ENCODE assay signal across 26 cellular contexts in the genomic region with DNA sequence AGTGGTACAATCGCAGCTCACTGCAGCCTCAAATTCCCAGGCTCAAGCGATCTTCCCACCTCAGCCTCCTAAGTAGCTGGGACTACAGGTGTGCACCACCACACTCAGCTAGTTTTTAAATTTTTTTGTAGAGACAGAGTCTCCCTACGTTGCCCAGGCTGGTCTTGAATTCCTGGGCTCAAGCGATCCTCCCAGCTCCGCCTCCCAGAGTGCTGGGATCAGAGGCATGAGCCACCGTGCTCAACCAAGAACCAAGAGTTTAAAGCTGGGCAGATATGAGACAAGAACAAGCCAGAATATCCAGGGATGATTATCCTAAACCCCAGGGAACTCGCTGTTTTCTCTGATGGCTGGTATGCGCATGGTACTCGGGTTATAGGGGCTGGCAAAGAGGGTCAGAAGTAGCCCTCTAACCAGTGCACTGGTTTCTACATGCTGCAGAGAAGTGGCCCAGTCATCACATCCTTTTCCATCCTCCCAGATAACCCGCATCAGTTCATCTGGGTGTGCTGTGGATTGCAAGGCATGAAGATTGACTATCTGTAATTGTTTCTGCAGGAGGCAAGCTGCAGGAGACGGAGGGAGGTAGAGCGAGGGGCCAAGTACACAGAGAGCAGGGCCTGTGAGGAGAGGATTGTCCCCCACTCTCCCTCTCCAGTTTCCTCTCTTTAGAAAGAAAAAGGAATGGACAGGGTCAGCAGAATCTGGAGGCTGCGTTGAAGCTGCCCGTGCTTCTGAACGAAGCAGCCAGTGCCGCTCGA. TPM values are rescaled to one million over a fixed set of nuclear protein-coding genes. Genes with fewer than 3 reads are reported as not detected.
DNase-seq lines count a peak whose midpoint lies in the region; ATAC-seq and TF ChIP-seq lines count a peak whose summit lies in the region.
"Had no signal": no experiment of that assay in that cellular context is flagged by ENCODE, and none has a peak within 500 bp of the region (broad histone marks: within the 10 kb centered on the region; RNA-seq: fewer than 3 reads in every experiment).

No MANE protein-coding gene starts in this region.

- intact Hi-C loops in CD4-positive, alpha-beta memory T cell (cut with micrococcal nuclease), result no loop called here

- CTCF ChIA-PET in CD4-positive, alpha-beta memory T cell (lab: Charles Lee; ENCODE audit: partially characterized antibody), result interaction anchor here (0.7 to 2.3 kb wide), 4 partner anchors 10 to 1244 kb away, joined by 3 to 6 read pairs (median 3); no protein-coding TSS in a partner anchor
- CTCF ChIA-PET in WTC11 (lab: Charles Lee), result interaction anchor here (0.8 to 3.0 kb wide), 9 partner anchors 10 to 157 kb away, joined by 3 to 9 read pairs (median 3); no protein-coding TSS in a partner anchor

- H3K36me3 Mint-ChIP-seq in CD4-positive, alpha-beta memory T cell, result no peaks in the 10 kb centered on the region
- H3K36me3 Mint-ChIP-seq in WTC11, result no peaks in the 10 kb centered on the region
- H3K36me3 Mint-ChIP-seq: naive B cell had no signal

- no peaks in the 10 kb centered on the region for H3K9me2 ChIP-seq in hepatocyte (replicated peaks; ENCODE audit: insufficient read depth)

- no peak overlapping the region for H3K4me3 ChIP-seq in CD4-positive, alpha-beta memory T cell (ENCODE audit: low read length in 2 of 2)
- H3K4me3 ChIP-seq in hepatocyte, result no peak overlapping the region
- peak overlapping the region; percentile 46 for H3K4me3 ChIP-seq in parathyroid adenoma (ENCODE audit: low read depth, low read length)
- H3K4me3 ChIP-seq: body of pancreas, heart left ventricle, ovary, thoracic aorta had no signal

- H3K79me2 ChIP-seq in hepatocyte, result no peaks in the 10 kb centered on the region
- no peaks in the 10 kb centered on the region for H3K79me2 ChIP-seq in parathyroid adenoma

- H3K4me1 Mint-ChIP-seq in CD4-positive, alpha-beta memory T cell, result peaks cover 22 to 43% (median 28%) of the 10 kb centered on the region in 4 donors
- peaks cover 36% of the 10 kb centered on the region for H3K4me1 Mint-ChIP-seq in WTC11
- H3K4me1 Mint-ChIP-seq: naive B cell had no signal

- no peaks in the 10 kb centered on the region for H3K9me3 ChIP-seq in CD4-positive, alpha-beta memory T cell (ENCODE audit: control insufficient read depth in 1 of 2, low read length in 2 of 2)
- H3K9me3 ChIP-seq in hepatocyte (ENCODE audit: low read depth) (no peaks in the 10 kb centered on the region), parathyroid adenoma (ENCODE audit: control insufficient read depth, low read length) (no peaks in the 10 kb centered on the region)
- H3K9me3 ChIP-seq: BE2C, body of pancreas, heart left ventricle, ovary, thoracic aorta had no signal

- peak overlapping the region in 4 of 7 donors; percentile 55 to 82 (median 72) for H3K27ac Mint-ChIP-seq in CD4-positive, alpha-beta memory T cell
- peak overlapping the region; percentile 83; the same call in 1 of the 2 replicates for H3K27ac Mint-ChIP-seq in WTC11
- H3K27ac Mint-ChIP-seq: naive B cell had no signal

- no peaks in the 10 kb centered on the region for H3K9me3 Mint-ChIP-seq in CD4-positive, alpha-beta memory T cell
- no peaks in the 10 kb centered on the region for H3K9me3 Mint-ChIP-seq in WTC11
- H3K9me3 Mint-ChIP-seq: naive B cell had no signal

- no peaks in the 10 kb centered on the region for H3K27me3 ChIP-seq in CD4-positive, alpha-beta memory T cell (ENCODE audit: insufficient read depth, low read length)
- H3K27me3 ChIP-seq in hepatocyte, result no peaks in the 10 kb centered on the region
- H3K27me3 ChIP-seq in parathyroid adenoma (ENCODE audit: control insufficient read depth, insufficient read depth, low read length), result no peaks in the 10 kb centered on the region
- H3K27me3 ChIP-seq: BE2C, body of pancreas, heart left ventricle, ovary had no signal

- H3K27me3 Mint-ChIP-seq in CD4-positive, alpha-beta memory T cell, result no peaks in the 10 kb centered on the region
- H3K27me3 Mint-ChIP-seq in WTC11 (ENCODE audit: low read depth), result no peaks in the 10 kb centered on the region
- H3K27me3 Mint-ChIP-seq: naive B cell had no signal

- POLR2A ChIA-PET in CD4-positive, alpha-beta memory T cell (lab: Charles Lee; ENCODE audit: partially characterized antibody), result interaction anchor here (0.8 to 33.8 kb wide), 3 partner anchors 9 to 37 kb away, joined by 3 to 688 read pairs (median 3); partner anchors contain the start of gene TOB1
- POLR2A ChIA-PET in WTC11 (lab: Charles Lee), result interaction anchor here (1.2 kb wide), 1 partner anchor 33 kb away, joined by 6 read pairs; no protein-coding TSS in a partner anchor

- no peak overlapping the region for H3K27ac ChIP-seq in CD4-positive, alpha-beta memory T cell (ENCODE audit: low read depth, low read length)
- H3K27ac ChIP-seq in hepatocyte (peak overlapping the region; percentile 58), parathyroid adenoma (peak overlapping the region; percentile 94)
- H3K27ac ChIP-seq: heart left ventricle, ovary, thoracic aorta had no signal

- H3K9ac ChIP-seq in parathyroid adenoma, result peak overlapping the region; percentile 74

- H3K4me1 ChIP-seq in CD4-positive, alpha-beta memory T cell (ENCODE audit: insufficient read depth, low read length), result peaks cover 28% of the 10 kb centered on the region
- peaks cover 24% of the 10 kb centered on the region for H3K4me1 ChIP-seq in hepatocyte (ENCODE audit: insufficient read depth)
- H3K4me1 ChIP-seq in parathyroid adenoma, result peaks cover 70% of the 10 kb centered on the region

- TF ChIP-seq CTCF in WTC11 (IDR thresholded peaks at IDR 0.05) (no peak), hepatocyte (IDR thresholded peaks at IDR 0.05; ENCODE audit: poor library complexity) (no peak), parathyroid adenoma (IDR thresholded peaks at IDR 0.05) (no peak)

- no peaks in the 10 kb centered on the region for H3K36me3 ChIP-seq in CD4-positive, alpha-beta memory T cell (ENCODE audit: insufficient read depth, low read length)
- H3K36me3 ChIP-seq in hepatocyte (replicated peaks; ENCODE audit: insufficient read depth, low read depth), result no peaks in the 10 kb centered on the region
- no peaks in the 10 kb centered on the region for H3K36me3 ChIP-seq in parathyroid adenoma (ENCODE audit: control insufficient read depth, insufficient read depth, low read length)
- H3K36me3 ChIP-seq: BE2C, heart left ventricle, ovary, thoracic aorta had no signal

- WGBS in hepatocyte (ENCODE audit: low lambda C conversion rate, missing lambda C conversion rate), result 77% methylated on average over 17 of the region's 17 CpGs

- no peak for ATAC-seq in WTC11
- ATAC-seq: body of pancreas, heart left ventricle, Panc1 had no signal

- H3K4me2 ChIP-seq in hepatocyte (no peak overlapping the region), parathyroid adenoma (ENCODE audit: low read length) (peak overlapping the region; percentile 74)

- no peaks in the 10 kb centered on the region for H4K20me1 ChIP-seq in hepatocyte (ENCODE audit: insufficient read depth, poor library complexity, severe bottlenecking)

- DNase-seq in CD4-positive, alpha-beta memory T cell, result no peak
- DNase-seq in WTC11 (ENCODE audit: low spot score) (no peak), hepatocyte (ENCODE audit: low spot score) (no peak), OCI-M1 (lab: John Stamatoyannopoulos, UW) (no peak)
- no peak for DNase-seq in stimulated activated CD4-positive, alpha-beta T cell treated with anti-CD3 and anti-CD28 coated beads, Interleukin-15, amount 100 ng/mL, for 24 hours
- DNase-seq in activated CD8-positive, alpha-beta memory T cell treated with anti-CD3 and anti-CD28 coated beads, Interleukin-2, amount 50 U/mL, for 4 hours, result no peak
- DNase-seq: ACHN; activated CD4-positive, alpha-beta T cell treated with anti-CD3 and anti-CD28 coated beads for 4 hours; activated CD8-positive, alpha-beta memory T cell treated with anti-CD3 and anti-CD28 coated beads for 24 hours; activated T-cell treated with anti-CD3 and anti-CD28 coated beads, Interleukin-2, amount 50 U/mL, for 1 hour; BE2C; body of pancreas; foreskin melanocyte; heart left ventricle; kidney; midbrain; naive B cell; NCI-H1048; ovary; SIG-M5; small intestine; stimulated activated naive CD4-positive, alpha-beta T cell treated with Interleukin-2 at 50 U/mL for 16 hours; T-helper 9 cell had no signal

- no peak overlapping the region for H3K4me3 Mint-ChIP-seq in CD4-positive, alpha-beta memory T cell
- no peak overlapping the region for H3K4me3 Mint-ChIP-seq in WTC11
- H3K4me3 Mint-ChIP-seq: naive B cell had no signal

- no peak overlapping the region for H2AFZ ChIP-seq in hepatocyte
- H2AFZ ChIP-seq in parathyroid adenoma, result peak overlapping the region; percentile 65

TF ChIP-seq in WTC11, 78 proteins besides CTCF, POLR2A, EP300 and RAD21 (continues in another document):
- TF ChIP-seq GRHL2 (CRISPR knock-in tag; IDR thresholded peaks at IDR 0.05; ENCODE audit: insufficient replicate concordance, severe bottlenecking) (no peak), USF1 (CRISPR knock-in tag; IDR thresholded peaks at IDR 0.05) (no peak), ZNF138 (CRISPR knock-in tag; conservative IDR thresholded peaks at IDR 0.05) (no peak)

RNA-seq across cellular contexts. Expression of gene TOB1, which starts 33.6 kb away (rescaled TPM):
- total RNA-seq in CD4-positive, alpha-beta memory T cell, result 100 to 1,000 TPM in 1 of 2 experiments, 10 to 100 TPM in 1; 93.7 to 104 TPM
- 100 to 1,000 TPM in 1 of 2 donors, 10 to 100 TPM in 1; 74.3 to 102 TPM for polyA plus RNA-seq in CD4-positive, alpha-beta memory T cell
- total RNA-seq in WTC11 (2021) (33.5 to 37.9 TPM (median 36.0 TPM) in 3 replicates), hepatocyte (52.1 and 53.6 TPM in 2 replicates)
- polyA plus RNA-seq in hepatocyte, result 41.1 and 43.2 TPM in 2 replicates
